Comparison of ENCODE assay signal across 1 cellular context in genomic region chr2:136112949-136113766, GRCh38.
A peak's percentile ranks its signal among the peaks of the same experiment; 100 is the strongest.
TF ChIP-seq lines count a peak whose summit lies in the region.

No MANE protein-coding gene starts in this region.

TF ChIP-seq in SK-N-SH treated with all-trans-retinoic acid at 6 μM for 48 hours, 23 proteins besides CTCF, POLR2A, EP300 and RAD21 (continued from another document):
- TF ChIP-seq, protein P1, sequence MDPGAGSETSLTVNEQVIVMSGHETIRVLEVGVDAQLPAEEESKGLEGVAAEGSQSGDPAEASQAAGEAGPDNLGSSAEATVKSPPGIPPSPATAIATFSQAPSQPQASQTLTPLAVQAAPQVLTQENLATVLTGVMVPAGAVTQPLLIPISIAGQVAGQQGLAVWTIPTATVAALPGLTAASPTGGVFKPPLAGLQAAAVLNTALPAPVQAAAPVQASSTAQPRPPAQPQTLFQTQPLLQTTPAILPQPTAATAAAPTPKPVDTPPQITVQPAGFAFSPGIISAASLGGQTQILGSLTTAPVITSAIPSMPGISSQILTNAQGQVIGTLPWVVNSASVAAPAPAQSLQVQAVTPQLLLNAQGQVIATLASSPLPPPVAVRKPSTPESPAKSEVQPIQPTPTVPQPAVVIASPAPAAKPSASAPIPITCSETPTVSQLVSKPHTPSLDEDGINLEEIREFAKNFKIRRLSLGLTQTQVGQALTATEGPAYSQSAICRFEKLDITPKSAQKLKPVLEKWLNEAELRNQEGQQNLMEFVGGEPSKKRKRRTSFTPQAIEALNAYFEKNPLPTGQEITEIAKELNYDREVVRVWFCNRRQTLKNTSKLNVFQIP (CRISPR knock-in tag; IDR thresholded peaks at IDR 0.05; ENCODE audit: borderline replicate concordance, low read depth): no peak
- TF ChIP-seq ESRRG (CRISPR knock-in tag; IDR thresholded peaks at IDR 0.05) (0 out of 2 replicates have a peak, but pooled peaks have one; percentile 68), ARNTL (CRISPR knock-in tag; IDR thresholded peaks at IDR 0.05; ENCODE audit: borderline replicate concordance, low read depth) (0 out of 2 replicates have a peak, but pooled peaks have one; percentile 39), TCF4 (CRISPR knock-in tag; IDR thresholded peaks at IDR 0.05; ENCODE audit: borderline replicate concordance) (peak; percentile 94), ZC3H10 (CRISPR knock-in tag; IDR thresholded peaks at IDR 0.05) (no peak), ZNF8 (CRISPR knock-in tag; IDR thresholded peaks at IDR 0.05) (peak; percentile 53; the same call in 1 of the 2 replicates), GLIS3 (CRISPR knock-in tag; IDR thresholded peaks at IDR 0.05) (peak; percentile 46; the same call in 1 of the 2 replicates), RARB (CRISPR knock-in tag; IDR thresholded peaks at IDR 0.05) (no peak), OSR1 (CRISPR knock-in tag; IDR thresholded peaks at IDR 0.05) (no peak), ISL1 (CRISPR knock-in tag; IDR thresholded peaks at IDR 0.05) (peak; percentile 89), ZNF565 (CRISPR knock-in tag; conservative IDR thresholded peaks at IDR 0.05; ENCODE audit: low read depth) (0 out of 2 replicates have a peak, but pooled peaks have one; percentile 55), PPARA (CRISPR knock-in tag; IDR thresholded peaks at IDR 0.05; ENCODE audit: borderline replicate concordance) (no peak), ZNF70 (CRISPR knock-in tag; IDR thresholded peaks at IDR 0.05) (0 out of 2 replicates have a peak, but pooled peaks have one; percentile 16), ZFP30 (CRISPR knock-in tag; IDR thresholded peaks at IDR 0.05) (no peak)
- TF ChIP-seq, protein P2, sequence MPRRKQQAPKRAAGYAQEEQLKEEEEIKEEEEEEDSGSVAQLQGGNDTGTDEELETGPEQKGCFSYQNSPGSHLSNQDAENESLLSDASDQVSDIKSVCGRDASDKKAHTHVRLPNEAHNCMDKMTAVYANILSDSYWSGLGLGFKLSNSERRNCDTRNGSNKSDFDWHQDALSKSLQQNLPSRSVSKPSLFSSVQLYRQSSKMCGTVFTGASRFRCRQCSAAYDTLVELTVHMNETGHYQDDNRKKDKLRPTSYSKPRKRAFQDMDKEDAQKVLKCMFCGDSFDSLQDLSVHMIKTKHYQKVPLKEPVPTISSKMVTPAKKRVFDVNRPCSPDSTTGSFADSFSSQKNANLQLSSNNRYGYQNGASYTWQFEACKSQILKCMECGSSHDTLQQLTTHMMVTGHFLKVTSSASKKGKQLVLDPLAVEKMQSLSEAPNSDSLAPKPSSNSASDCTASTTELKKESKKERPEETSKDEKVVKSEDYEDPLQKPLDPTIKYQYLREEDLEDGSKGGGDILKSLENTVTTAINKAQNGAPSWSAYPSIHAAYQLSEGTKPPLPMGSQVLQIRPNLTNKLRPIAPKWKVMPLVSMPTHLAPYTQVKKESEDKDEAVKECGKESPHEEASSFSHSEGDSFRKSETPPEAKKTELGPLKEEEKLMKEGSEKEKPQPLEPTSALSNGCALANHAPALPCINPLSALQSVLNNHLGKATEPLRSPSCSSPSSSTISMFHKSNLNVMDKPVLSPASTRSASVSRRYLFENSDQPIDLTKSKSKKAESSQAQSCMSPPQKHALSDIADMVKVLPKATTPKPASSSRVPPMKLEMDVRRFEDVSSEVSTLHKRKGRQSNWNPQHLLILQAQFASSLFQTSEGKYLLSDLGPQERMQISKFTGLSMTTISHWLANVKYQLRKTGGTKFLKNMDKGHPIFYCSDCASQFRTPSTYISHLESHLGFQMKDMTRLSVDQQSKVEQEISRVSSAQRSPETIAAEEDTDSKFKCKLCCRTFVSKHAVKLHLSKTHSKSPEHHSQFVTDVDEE (CRISPR knock-in tag; IDR thresholded peaks at IDR 0.05): peak; percentile 95
- TF ChIP-seq, protein P3, sequence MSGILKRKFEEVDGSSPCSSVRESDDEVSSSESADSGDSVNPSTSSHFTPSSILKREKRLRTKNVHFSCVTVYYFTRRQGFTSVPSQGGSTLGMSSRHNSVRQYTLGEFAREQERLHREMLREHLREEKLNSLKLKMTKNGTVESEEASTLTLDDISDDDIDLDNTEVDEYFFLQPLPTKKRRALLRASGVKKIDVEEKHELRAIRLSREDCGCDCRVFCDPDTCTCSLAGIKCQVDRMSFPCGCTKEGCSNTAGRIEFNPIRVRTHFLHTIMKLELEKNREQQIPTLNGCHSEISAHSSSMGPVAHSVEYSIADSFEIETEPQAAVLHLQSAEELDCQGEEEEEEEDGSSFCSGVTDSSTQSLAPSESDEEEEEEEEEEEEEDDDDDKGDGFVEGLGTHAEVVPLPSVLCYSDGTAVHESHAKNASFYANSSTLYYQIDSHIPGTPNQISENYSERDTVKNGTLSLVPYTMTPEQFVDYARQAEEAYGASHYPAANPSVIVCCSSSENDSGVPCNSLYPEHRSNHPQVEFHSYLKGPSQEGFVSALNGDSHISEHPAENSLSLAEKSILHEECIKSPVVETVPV (CRISPR knock-in tag; IDR thresholded peaks at IDR 0.05): peak; percentile 96
TF ChIP-seq in SK-N-SH treated with all-trans-retinoic acid at 6 μM for 48 hours: peak in this region for 13.
